In genomic region chr3:193732391-193732790, GRCh38 we compare ENCODE assay signal across 1 cellular context.
A peak's percentile ranks its signal among the peaks of the same experiment; 100 is the strongest.
TF ChIP-seq lines count a peak whose summit lies in the region.

No MANE protein-coding gene starts in this region.

TF ChIP-seq in HepG2, 621 proteins besides CTCF, POLR2A, EP300 and RAD21 (continued from another document and continues in another):
- 0 out of 4 replicates have a peak, but pooled peaks of 1 of the 2 experiments have one; percentile 19 for TF ChIP-seq REST (IDR thresholded peaks at IDR 0.05; ENCODE audit: borderline replicate concordance in 1 of 2, low read depth in 1 of 2, low read length in 2 of 2)
- TF ChIP-seq MYNN (CRISPR knock-in tag; IDR thresholded peaks at IDR 0.05; ENCODE audit: low read depth): no peak
- peak; percentile 36; the same call in 1 of the 2 replicates for TF ChIP-seq IKZF5 (CRISPR knock-in tag; IDR thresholded peaks at IDR 0.05)
- no peak for TF ChIP-seq RFXAP (CRISPR knock-in tag; IDR thresholded peaks at IDR 0.05; ENCODE audit: borderline replicate concordance)
- TF ChIP-seq ZNF572 (CRISPR knock-in tag; IDR thresholded peaks at IDR 0.05): no peak
- TF ChIP-seq FOXC1 (CRISPR knock-in tag; IDR thresholded peaks at IDR 0.05; ENCODE audit: borderline replicate concordance): peak; percentile 44; the same call in 1 of the 2 replicates
- TF ChIP-seq MEF2D (CRISPR knock-in tag; IDR thresholded peaks at IDR 0.05): no peak
- TF ChIP-seq ZFP82 (CRISPR knock-in tag; IDR thresholded peaks at IDR 0.05; ENCODE audit: borderline replicate concordance): no peak
- 0 out of 2 replicates have a peak, but pooled peaks have one; percentile 34 for TF ChIP-seq HOMEZ (CRISPR knock-in tag; IDR thresholded peaks at IDR 0.05; ENCODE audit: low read depth)
- TF ChIP-seq SRY (CRISPR knock-in tag; IDR thresholded peaks at IDR 0.05): no peak
- no peak for TF ChIP-seq FOXP4 (CRISPR knock-in tag; IDR thresholded peaks at IDR 0.05)
- TF ChIP-seq YEATS2 (CRISPR knock-in tag; IDR thresholded peaks at IDR 0.05; ENCODE audit: borderline replicate concordance): peak; percentile 73; the same call in 1 of the 2 replicates
- TF ChIP-seq ZNF691 (CRISPR knock-in tag; IDR thresholded peaks at IDR 0.05; ENCODE audit: borderline replicate concordance, low read depth): no peak
- peak; percentile 77 for TF ChIP-seq SALL1 (CRISPR knock-in tag; IDR thresholded peaks at IDR 0.05)
- TF ChIP-seq CHD4 (IDR thresholded peaks at IDR 0.05; ENCODE audit: borderline replicate concordance, low read length): no peak
- TF ChIP-seq SMAD1 (CRISPR knock-in tag; IDR thresholded peaks at IDR 0.05; ENCODE audit: borderline replicate concordance, low read depth): no peak
- TF ChIP-seq KIAA2018 (CRISPR knock-in tag; IDR thresholded peaks at IDR 0.05; ENCODE audit: borderline replicate concordance): no peak
- TF ChIP-seq CSRNP1 (CRISPR knock-in tag; IDR thresholded peaks at IDR 0.05): no peak
- TF ChIP-seq PHF8 (CRISPR knock-in tag; IDR thresholded peaks at IDR 0.05): no peak
- no peak; the same call in 1 of the 2 replicates for TF ChIP-seq ZNF160 (CRISPR knock-in tag; IDR thresholded peaks at IDR 0.05)
- TF ChIP-seq HNRNPK (IDR thresholded peaks at IDR 0.05; ENCODE audit: low read depth, low read length, poor library complexity, severe bottlenecking): no peak
- no peak for TF ChIP-seq ZNF589 (CRISPR knock-in tag; conservative IDR thresholded peaks at IDR 0.05)
- TF ChIP-seq MIER2 (CRISPR knock-in tag; IDR thresholded peaks at IDR 0.05): 0 out of 2 replicates have a peak, but pooled peaks have one; percentile 27
- TF ChIP-seq ZNF280D (CRISPR knock-in tag; IDR thresholded peaks at IDR 0.05): no peak
- peak; percentile 39; the same call in 1 of the 2 replicates for TF ChIP-seq GABPB1 (CRISPR knock-in tag; IDR thresholded peaks at IDR 0.05)
- TF ChIP-seq UBTF (CRISPR knock-in tag; IDR thresholded peaks at IDR 0.05): peak; percentile 45; the same call in 1 of the 2 replicates
- TF ChIP-seq XRCC5 (optimal IDR thresholded peaks at IDR 0.05; ENCODE audit: low read length): peak; percentile 77
